ENCODE assay signal across 8 cellular contexts in genomic region chr12:56224102-56224701, GRCh38.
DNase-seq lines count a peak whose midpoint lies in the region; ATAC-seq lines count a peak whose summit lies in the region.

Gene NABP2, plus strand, starts transcription at chr12:56224342. Its CDS starts 515 bp downstream, at chr12:56224857.

- H3K9me3 ChIP-seq in effector memory CD4-positive, alpha-beta T cell (ENCODE audit: control insufficient read depth, low read length) = no peaks in the 10 kb centered on the region

- peaks cover 24% of the 10 kb centered on the region for H3K4me1 ChIP-seq in effector memory CD4-positive, alpha-beta T cell (ENCODE audit: control insufficient read depth, insufficient read depth, low read length, poor library complexity, severe bottlenecking)

- peak within 1 kb of the TSS; percentile 72 for H3K27ac ChIP-seq in effector memory CD4-positive, alpha-beta T cell (ENCODE audit: insufficient read depth, low read length, poor library complexity, severe bottlenecking)

- peak; percentile 45 for ATAC-seq in GM19468 (IDR thresholded peaks at IDR 0.05; ENCODE audit: extremely low read depth, unreplicated experiment)

- H3K27me3 ChIP-seq in effector memory CD4-positive, alpha-beta T cell (replicated peaks; ENCODE audit: control insufficient read depth, insufficient read depth, low read length, poor library complexity, severe bottlenecking) = no peaks in the 10 kb centered on the region

- DNase-seq in COR-L47 (lab: John Stamatoyannopoulos, UW) = peak; percentile 97
- peak; percentile 94 for DNase-seq in HS-5 (ENCODE audit: low read depth)
- peak; percentile 96 to 97 for DNase-seq in NOMO-1 (lab: John Stamatoyannopoulos, UW; ENCODE audit: unreplicated experiment in 2 of 2)
- DNase-seq in activated CD8-positive, alpha-beta memory T cell treated with anti-CD3 and anti-CD28 coated beads for 4 hours (ENCODE audit: low read depth in 2 of 2) = peak; percentile 85 to 87
- DNase-seq in effector memory CD4-positive, alpha-beta T cell = peak; percentile 90 to 91 (median 91)
- peak; percentile 98 for DNase-seq in medulla oblongata (ENCODE audit: extremely low spot score)
- DNase-seq in stimulated activated CD8-positive, alpha-beta memory T cell treated with anti-CD3 and anti-CD28 coated beads, Interleukin-12 subunit alpha, Interleukin-12 subunit beta, amount 100 ng/mL, for 1 hour (ENCODE audit: low read depth) = peak; percentile 85

- H3K4me3 ChIP-seq in effector memory CD4-positive, alpha-beta T cell (ENCODE audit: insufficient read depth, low read depth, low read length, poor library complexity, severe bottlenecking) = peak within 1 kb of the TSS; percentile 56

- no peaks in the 10 kb centered on the region for H3K36me3 ChIP-seq in effector memory CD4-positive, alpha-beta T cell (ENCODE audit: control insufficient read depth, insufficient read depth, low read length)

Comparison
In these comparisons a context has a peak if more than half of its experiments do, and no peak if none do; other contexts are left out.
1. Peak in every context shown above with its lines: DNase-seq, ATAC-seq, H3K4me3 ChIP-seq and H3K27ac ChIP-seq.